Comparison of ENCODE assay signal across 17 cellular contexts in genomic region chr2:96175951-96176350, GRCh38. TPM values are rescaled to one million over a fixed set of nuclear protein-coding genes. Genes with fewer than 3 reads are reported as not detected.
A peak's percentile ranks its signal among the peaks of the same experiment; 100 is the strongest.
DNase-seq lines count a peak whose midpoint lies in the region; ATAC-seq, FAIRE-seq and TF ChIP-seq lines count a peak whose summit lies in the region.
"Had no signal": no experiment of that assay in that cellular context is flagged by ENCODE, and none has a peak within 500 bp of the region (broad histone marks: within the 10 kb centered on the region; RNA-seq: fewer than 3 reads in every experiment).

No MANE protein-coding gene starts in this region.

- peaks cover 9% of the 10 kb centered on the region for H3K4me1 ChIP-seq in adipocyte (ENCODE audit: control insufficient read depth, insufficient read depth, low read length)
- H3K4me1 ChIP-seq in small intestine (ENCODE audit: control insufficient read depth in 2 of 2, insufficient read depth in 1 of 2, low read depth in 1 of 2, low read length in 1 of 2), result no peaks in the 10 kb centered on the region
- H3K4me1 ChIP-seq: gastroesophageal sphincter, vagina had no signal

- CTCF ChIA-PET in activated CD4-positive, alpha-beta T cell treated with anti-CD3 and anti-CD28 coated beads for 36 hours (lab: Charles Lee), result interaction anchor here (1.1 to 5.2 kb wide), 11 partner anchors 11 to 153 kb away, joined by 3 to 347 read pairs (median 16); partner anchors contain the start of genes ADRA2B, ASTL, DUSP2 and STARD7

- H3K9ac ChIP-seq in adipocyte (ENCODE audit: low read length), result no peak overlapping the region

- no peak overlapping the region for H3K27ac Mint-ChIP-seq in stimulated activated memory B cell treated with anti-CD40 and anti-IgM and Interleukin-4, amounts not matched to agents 10 μg/mL and 1 μg/mL and 100 μg/mL, for 72 hours
- no peak overlapping the region for H3K27ac Mint-ChIP-seq in activated CD4-positive, alpha-beta T cell treated with anti-CD3 and anti-CD28 coated beads for 36 hours
- H3K27ac Mint-ChIP-seq: activated CD4-positive, alpha-beta memory T cell treated with anti-CD3 and anti-CD28 coated beads for 36 hours had no signal

- no peaks in the 10 kb centered on the region for H3K27me3 Mint-ChIP-seq in stimulated activated memory B cell treated with anti-CD40 and anti-IgM and Interleukin-4, amounts not matched to agents 10 μg/mL and 1 μg/mL and 100 μg/mL, for 72 hours
- no peaks in the 10 kb centered on the region for H3K27me3 Mint-ChIP-seq in activated CD4-positive, alpha-beta T cell treated with anti-CD3 and anti-CD28 coated beads for 36 hours
- H3K27me3 Mint-ChIP-seq: CD4-positive, alpha-beta memory T cell had no signal

- no peak overlapping the region for H3K4me3 Mint-ChIP-seq in stimulated activated memory B cell treated with anti-CD40 and anti-IgM and Interleukin-4, amounts not matched to agents 10 μg/mL and 1 μg/mL and 100 μg/mL, for 72 hours
- H3K4me3 Mint-ChIP-seq in activated CD4-positive, alpha-beta T cell treated with anti-CD3 and anti-CD28 coated beads for 36 hours, result no peak overlapping the region
- H3K4me3 Mint-ChIP-seq: activated CD4-positive, alpha-beta memory T cell treated with anti-CD3 and anti-CD28 coated beads for 36 hours; CD4-positive, alpha-beta memory T cell had no signal

- intact Hi-C loops in activated CD4-positive, alpha-beta T cell treated with anti-CD3 and anti-CD28 coated beads for 36 hours (cut with DNase I, micrococcal nuclease), result loop anchor here in 1 of 2 experiments (10.0 kb wide), 1 partner anchor 151 kb away; no protein-coding TSS in a partner anchor

- H3K27ac ChIP-seq in small intestine (ENCODE audit: low read depth in 1 of 2, low read length in 1 of 2), result no peak overlapping the region
- H3K27ac ChIP-seq: gastroesophageal sphincter, vagina had no signal

- ATAC-seq in stimulated activated memory B cell treated with anti-CD40 and anti-IgM and Interleukin-4, amounts not matched to agents 10 μg/mL and 1 μg/mL and 100 μg/mL, for 72 hours, result peak; percentile 36
- ATAC-seq in activated CD4-positive, alpha-beta T cell treated with anti-CD3 and anti-CD28 coated beads for 36 hours, result no peak
- ATAC-seq: gastroesophageal sphincter; stimulated activated naive CD8-positive, alpha-beta T cell treated with anti-CD3 and anti-CD28 coated beads, Interleukin-15, Interleukin-2, amounts not matched to agents 100 U/mL and 50 U/mL, for 24 hours had no signal

- peaks cover 22% of the 10 kb centered on the region for H3K4me1 Mint-ChIP-seq in stimulated activated memory B cell treated with anti-CD40 and anti-IgM and Interleukin-4, amounts not matched to agents 10 μg/mL and 1 μg/mL and 100 μg/mL, for 72 hours
- peaks cover 22% of the 10 kb centered on the region for H3K4me1 Mint-ChIP-seq in activated CD4-positive, alpha-beta T cell treated with anti-CD3 and anti-CD28 coated beads for 36 hours

- H3K36me3 ChIP-seq in adipocyte (ENCODE audit: control insufficient read depth, insufficient read depth, low read length, severe bottlenecking), result no peaks in the 10 kb centered on the region
- H3K36me3 ChIP-seq in small intestine (ENCODE audit: control insufficient read depth in 2 of 2, insufficient read depth in 2 of 2, low read length in 2 of 2), result no peaks in the 10 kb centered on the region
- H3K36me3 ChIP-seq: gastroesophageal sphincter, vagina had no signal

- H3K36me3 Mint-ChIP-seq in stimulated activated memory B cell treated with anti-CD40 and anti-IgM and Interleukin-4, amounts not matched to agents 10 μg/mL and 1 μg/mL and 100 μg/mL, for 72 hours, result no peaks in the 10 kb centered on the region
- no peaks in the 10 kb centered on the region for H3K36me3 Mint-ChIP-seq in activated CD4-positive, alpha-beta T cell treated with anti-CD3 and anti-CD28 coated beads for 36 hours (ENCODE audit: low read depth)
- H3K36me3 Mint-ChIP-seq: activated CD4-positive, alpha-beta memory T cell treated with anti-CD3 and anti-CD28 coated beads for 36 hours; CD4-positive, alpha-beta memory T cell had no signal

- H3K27me3 ChIP-seq in adipocyte (replicated peaks; ENCODE audit: control insufficient read depth, insufficient read depth, low read length) (no peaks in the 10 kb centered on the region), small intestine (ENCODE audit: control insufficient read depth in 2 of 2, insufficient read depth in 2 of 2, low read length in 2 of 2) (no peaks in the 10 kb centered on the region)
- H3K27me3 ChIP-seq: gastroesophageal sphincter, vagina had no signal

- H3K9me3 Mint-ChIP-seq in stimulated activated memory B cell treated with anti-CD40 and anti-IgM and Interleukin-4, amounts not matched to agents 10 μg/mL and 1 μg/mL and 100 μg/mL, for 72 hours, result no peaks in the 10 kb centered on the region
- no peaks in the 10 kb centered on the region for H3K9me3 Mint-ChIP-seq in activated CD4-positive, alpha-beta T cell treated with anti-CD3 and anti-CD28 coated beads for 36 hours (ENCODE audit: low read depth)
- H3K9me3 Mint-ChIP-seq: activated CD4-positive, alpha-beta memory T cell treated with anti-CD3 and anti-CD28 coated beads for 36 hours; CD4-positive, alpha-beta memory T cell had no signal

- peak; percentile 57 for DNase-seq in GM12865 (ENCODE audit: low read depth)
- DNase-seq in adipocyte (ENCODE audit: low read depth), result peak; percentile 52
- DNase-seq in fibroblast of villous mesenchyme (ENCODE audit: low read depth), result peak; percentile 23
- DNase-seq in small intestine, result no peak
- DNase-seq in activated CD4-positive, alpha-beta T cell treated with anti-CD3 and anti-CD28 coated beads for 36 hours, result no peak
- DNase-seq in NCI-H82 treated with DMSO at 0.1 percent for 48 hours (lab: John Stamatoyannopoulos, UW; ENCODE audit: unreplicated experiment), result no peak
- DNase-seq: activated CD4-positive, alpha-beta memory T cell treated with anti-CD3 and anti-CD28 coated beads for 36 hours; CD4-positive, alpha-beta memory T cell; effector CD4-positive, alpha-beta T cell; Karpas-422; mesendoderm; NCI-H446 treated with DMSO at 0.1 percent for 48 hours; stimulated activated naive CD8-positive, alpha-beta T cell treated with anti-CD3 and anti-CD28 coated beads, Interleukin-15, Interleukin-2, amounts not matched to agents 100 U/mL and 50 U/mL, for 24 hours had no signal

- POLR2A ChIA-PET in activated CD4-positive, alpha-beta T cell treated with anti-CD3 and anti-CD28 coated beads for 36 hours (lab: Charles Lee), result interaction anchor here (0.6 to 3.8 kb wide), 2 partner anchors 12 to 34 kb away, joined by 3 to 136 read pairs; partner anchors contain the start of genes ASTL and DUSP2

- H3K9me3 ChIP-seq in adipocyte (ENCODE audit: control insufficient read depth, low read length) (no peaks in the 10 kb centered on the region), small intestine (ENCODE audit: control insufficient read depth, low read depth) (no peaks in the 10 kb centered on the region)
- H3K9me3 ChIP-seq: gastroesophageal sphincter, vagina had no signal

- FAIRE-seq in small intestine (lab: Jason Lieb, UNC), result no peak

- TF ChIP-seq CTCF in GM12865 (IDR thresholded peaks at IDR 0.05; ENCODE audit: insufficient read depth, low read depth, low read length, missing control alignments) (no peak), fibroblast of villous mesenchyme (IDR thresholded peaks at IDR 0.05; ENCODE audit: insufficient read depth, low read depth, low read length) (no peak)

- H3K4me3 ChIP-seq in GM12865 (ENCODE audit: low read depth, low read length), result no peak overlapping the region
- H3K4me3 ChIP-seq in adipocyte (ENCODE audit: low read length), result no peak overlapping the region
- H3K4me3 ChIP-seq in fibroblast of villous mesenchyme (ENCODE audit: low read depth, low read length), result no peak overlapping the region
- H3K4me3 ChIP-seq in small intestine (ENCODE audit: low read depth in 1 of 2, low read length in 2 of 2), result no peak overlapping the region
- H3K4me3 ChIP-seq: gastroesophageal sphincter, vagina had no signal

- WGBS in small intestine, 3 donors, result 84 to 89% (median 86%) methylated on average over 6 of the region's 6 CpGs

RNA-seq across cellular contexts. Expression of gene DUSP2, which starts 30.7 kb away (rescaled TPM):
- total RNA-seq in fibroblast of villous mesenchyme, result 0.86 and 2.3 TPM in 2 replicates
- polyA plus RNA-seq in small intestine, result 1 to 10 TPM in 2 of 3 donors, under 1 TPM in 1; 0.45 to 5.1 (median 3.0) TPM
- 100 to 1,000 TPM; 248 to 407 TPM for total RNA-seq in activated CD4-positive, alpha-beta T cell treated with anti-CD3 and anti-CD28 coated beads for 36 hours

RNA-seq across cellular contexts. Expression of gene STARD7, which starts 32.7 kb away (rescaled TPM):
- 135 and 209 TPM in 2 replicates for total RNA-seq in fibroblast of villous mesenchyme
- 10 to 100 TPM; 44.5 to 84.5 (median 48.9) TPM for polyA plus RNA-seq in small intestine
- total RNA-seq in activated CD4-positive, alpha-beta T cell treated with anti-CD3 and anti-CD28 coated beads for 36 hours, result 100 to 1,000 TPM; 151 to 173 TPM

RNA-seq across cellular contexts. Expression of gene ASTL, which starts 37.6 kb away (rescaled TPM):
- total RNA-seq in fibroblast of villous mesenchyme, result not detected in 2 replicates
- polyA plus RNA-seq in small intestine, result not detected
- 1 to 10 TPM; 2.5 to 2.8 TPM for total RNA-seq in activated CD4-positive, alpha-beta T cell treated with anti-CD3 and anti-CD28 coated beads for 36 hours
- total RNA-seq: Daoy, gastroesophageal sphincter, vagina had no signal

RNA-seq across cellular contexts. Expression of gene ADRA2B, which starts 59.6 kb away (rescaled TPM):
- total RNA-seq in fibroblast of villous mesenchyme, result not detected in 2 replicates
- 1 to 10 TPM in 1 of 3 donors, not detected in 2; 1.5 TPM for polyA plus RNA-seq in small intestine
- total RNA-seq in activated CD4-positive, alpha-beta T cell treated with anti-CD3 and anti-CD28 coated beads for 36 hours, result under 1 TPM; 0.30 to 0.54 TPM
- total RNA-seq: CD4-positive, alpha-beta memory T cell; Daoy had no signal
- polyA plus RNA-seq: CD4-positive, alpha-beta memory T cell had no signal

Comparison
In these comparisons a context has a peak if more than half of its experiments do, and no peak if none do; other contexts are left out.
1. DNase-seq: peak in GM12865 (single experiment), adipocyte (single experiment) and fibroblast of villous mesenchyme (single experiment); none in small intestine (single experiment), activated CD4-positive, alpha-beta T cell treated with anti-CD3 and anti-CD28 coated beads for 36 hours (single experiment) and NCI-H82 treated with DMSO at 0.1 percent for 48 hours (single experiment).
2. RNA of gene DUSP2, which starts 30.7 kb away (total RNA-seq): 248 to 407 TPM in activated CD4-positive, alpha-beta T cell treated with anti-CD3 and anti-CD28 coated beads for 36 hours; 0.86 to 2.3 TPM in fibroblast of villous mesenchyme; every median in the first group is over 10 times any median in the second.